9 cellular contexts compared by ENCODE assay signal in the genomic region with DNA sequence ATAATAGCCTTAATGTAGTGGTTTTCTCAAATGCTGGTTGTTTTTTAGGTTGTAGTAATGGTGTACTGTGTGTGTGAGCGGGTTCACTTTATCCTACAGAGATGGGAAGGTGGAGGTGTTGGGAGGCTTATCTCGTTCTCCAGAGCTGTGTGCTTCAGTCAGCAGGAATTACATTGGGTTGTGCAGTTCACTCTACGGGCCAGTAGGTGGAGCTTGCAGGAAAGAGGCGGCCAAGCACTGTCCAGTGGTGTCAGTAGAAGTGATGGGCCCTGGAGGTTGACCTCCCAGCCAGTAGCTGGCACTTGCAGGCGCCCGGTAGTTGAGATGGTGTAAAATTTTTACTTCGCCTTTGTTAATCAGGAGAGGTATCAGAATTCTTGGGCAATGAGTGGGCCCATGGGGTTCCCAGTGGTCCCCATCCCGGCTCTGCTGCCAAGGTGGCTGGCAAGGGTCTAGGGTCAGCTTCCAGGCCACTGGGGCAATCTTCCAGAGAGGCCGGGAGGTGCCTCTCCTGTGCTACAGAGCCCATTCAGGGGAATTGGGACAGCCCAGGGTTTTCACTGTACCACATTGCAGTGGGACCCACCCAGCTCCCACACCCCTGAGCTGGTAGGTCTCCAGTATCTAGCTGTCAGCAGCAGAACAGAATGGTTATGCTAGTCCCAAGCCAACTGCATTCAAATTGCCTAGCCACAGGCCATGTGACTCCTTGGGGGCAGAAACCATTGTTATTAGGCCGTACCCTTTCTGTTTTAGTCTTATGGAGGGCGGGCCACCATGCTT. TPM values are rescaled to one million over a fixed set of nuclear protein-coding genes. Genes with fewer than 3 reads are reported as not detected.
A peak's percentile ranks its signal among the peaks of the same experiment; 100 is the strongest.
DNase-seq lines count a peak whose midpoint lies in the region; ATAC-seq, FAIRE-seq and TF ChIP-seq lines count a peak whose summit lies in the region.
"Had no signal": no experiment of that assay in that cellular context is flagged by ENCODE, and none has a peak within 500 bp of the region (broad histone marks: within the 10 kb centered on the region; RNA-seq: fewer than 3 reads in every experiment).

No MANE protein-coding gene starts in this region.

- H3K9ac ChIP-seq in GM12878 (ENCODE audit: control insufficient read depth, insufficient read depth, low read length), result no peak overlapping the region
- H3K9ac ChIP-seq: BLaER1 treated with 17β-estradiol and CSF1 and Interleukin-3, amounts not matched to agents 10 nM and 100 nM had no signal

- peak; percentile 76 for TF ChIP-seq RAD21 in GM12878 (IDR thresholded peaks at IDR 0.05; ENCODE audit: insufficient read depth, low read depth, low read length)

- SMC1A ChIA-PET in GM12878 (lab: Charles Lee; ENCODE audit: uncharacterized antibody, unreplicated experiment), result interaction anchor here (0.6 to 13.6 kb wide), 54 partner anchors 9 to 275 kb away, joined by 3 to 168 read pairs (median 5); a partner anchor contains a TSS

- 52% methylated on average over 11 of the region's 11 CpGs for WGBS in GM12878 (ENCODE audit: insufficient coverage, insufficient replicate concordance, low lambda C conversion rate, missing lambda C conversion rate)

- DNase-seq in NCI-H2171 treated with DMSO at 0.1 percent for 48 hours (lab: John Stamatoyannopoulos, UW) (peak; percentile 3), NCI-H2171 (lab: John Stamatoyannopoulos, UW) (no peak), NAMALWA (ENCODE audit: low spot score) (peak; percentile 73), T-helper 1 cell (peak; percentile 16 to 58 (median 30)), GM12878 (ENCODE audit: low read depth, low spot score) (no peak), hypothalamus (lab: John Stamatoyannopoulos, UW) (peak in 42 of 51 donors; percentile 3 to 81 (median 41))
- DNase-seq in stimulated activated CD4-positive, alpha-beta T cell treated with anti-CD3 and anti-CD28 coated beads, Interleukin-12 subunit alpha, Interleukin-12 subunit beta, amount 100 ng/mL, for 4 hours, result peak; percentile 37

- no peaks in the 10 kb centered on the region for H3K27me3 ChIP-seq in GM12878 (replicated peaks in 1 of 2; ENCODE audit: control insufficient read depth in 2 of 2, insufficient read depth in 2 of 2, low read length in 1 of 2)
- H3K27me3 ChIP-seq: BLaER1 treated with 17β-estradiol and CSF1 and Interleukin-3, amounts not matched to agents 10 nM and 100 nM had no signal

- RAD21 ChIA-PET in GM12878 (lab: Charles Lee; ENCODE audit: unreplicated experiment), result interaction anchor here (0.7 to 6.7 kb wide), 48 partner anchors 9 to 276 kb away, joined by 3 to 112 read pairs (median 5); no protein-coding TSS in a partner anchor

- no peak overlapping the region for H3K27ac ChIP-seq in GM12878 (ENCODE audit: control insufficient read depth, insufficient read depth)
- H3K27ac ChIP-seq: BLaER1 treated with 17β-estradiol and CSF1 and Interleukin-3, amounts not matched to agents 10 nM and 100 nM had no signal

- no peak overlapping the region for H3K4me3 ChIP-seq in GM12878
- H3K4me3 ChIP-seq: BLaER1 treated with 17β-estradiol and CSF1 and Interleukin-3, amounts not matched to agents 10 nM and 100 nM had no signal

- no peak for FAIRE-seq in GM12878 (lab: Jason Lieb, UNC)

- peaks cover 5% of the 10 kb centered on the region; the same call in 2 of the 3 replicates for H3K9me3 ChIP-seq in GM12878 (replicated peaks; ENCODE audit: control insufficient read depth, insufficient read depth, low read length)

- no TSS peak for BruUV-seq in GM12878 (replicated peaks; lab: Mats Ljungman, UMichigan)

- H3K36me3 ChIP-seq in GM12878 (ENCODE audit: control insufficient read depth in 2 of 2, insufficient read depth in 2 of 2, low read length in 1 of 2), result peaks cover 5 to 19% of the 10 kb centered on the region in 2 experiments; a peak in 3 of 4 replicates

- TF ChIP-seq POLR2A in GM12878 (IDR thresholded peaks at IDR 0.05; ENCODE audit: low read depth, low read length), result no peak

- H2AFZ ChIP-seq in GM12878 (ENCODE audit: control insufficient read depth, low read depth, low read length), result no peak overlapping the region

- in situ Hi-C loops in GM12878 (cut with MboI), result loop anchor here (25.0 kb wide), 1 partner anchor 96 kb away; no protein-coding TSS in a partner anchor

- peak; percentile 82 to 91 (median 89) for TF ChIP-seq CTCF in GM12878 (IDR thresholded peaks at IDR 0.05 in 2 of 3, conservative IDR thresholded peaks at IDR 0.05 in 1 of 3; ENCODE audit: control insufficient read depth in 2 of 3, extremely low read depth in 1 of 3, insufficient read depth in 1 of 3, low read depth in 3 of 3, low read length in 3 of 3)

- POLR2A ChIA-PET in GM12878 (lab: Charles Lee), result interaction anchor here (1.3 to 2.0 kb wide), 6 partner anchors 9 to 223 kb away, joined by 3 to 8 read pairs (median 6); no protein-coding TSS in a partner anchor

- peak; percentile 73 for ATAC-seq in HG02610 (IDR thresholded peaks at IDR 0.05; ENCODE audit: unreplicated experiment)
- peak; percentile 93 for ATAC-seq in GM12878

- no peaks in the 10 kb centered on the region; the same call in 1 of the 2 replicates for H3K79me2 ChIP-seq in GM12878 (ENCODE audit: control insufficient read depth, insufficient read depth, low read length)

- no peak overlapping the region for H3K4me2 ChIP-seq in GM12878 (ENCODE audit: control insufficient read depth, insufficient read depth)
- H3K4me2 ChIP-seq: BLaER1 treated with 17β-estradiol and CSF1 and Interleukin-3, amounts not matched to agents 10 nM and 100 nM had no signal

- no peaks in the 10 kb centered on the region for H4K20me1 ChIP-seq in GM12878 (ENCODE audit: control insufficient read depth, insufficient read depth)

- no peak for TF ChIP-seq EP300 in GM12878 (IDR thresholded peaks at IDR 0.05; ENCODE audit: borderline replicate concordance in 1 of 2, control insufficient read depth in 1 of 2, low read depth in 2 of 2, low read length in 2 of 2)

- CTCF ChIA-PET in GM12878 (lab: Yijun Ruan, JAX), result interaction anchor here (0.6 to 10.9 kb wide), 67 partner anchors 8 to 275 kb away, joined by 3 to 172 read pairs (median 6); no protein-coding TSS in a partner anchor

- no peaks in the 10 kb centered on the region; the same call in 1 of the 2 replicates for H3K4me1 ChIP-seq in GM12878 (ENCODE audit: control insufficient read depth, insufficient read depth, low read length)

- intact Hi-C loops in GM12878 (cut with micrococcal nuclease; ENCODE audit: unreplicated experiment), result loop anchor here (1.0 to 2.0 kb wide), 5 partner anchors 48 to 276 kb away; no protein-coding TSS in a partner anchor

TF ChIP-seq in GM12878, 131 proteins besides CTCF, POLR2A, EP300 and RAD21 (continues in another document):
- TF ChIP-seq ZNF274 (IDR thresholded peaks at IDR 0.05; ENCODE audit: insufficient read depth, insufficient read length) (no peak), POLR2AphosphoS2 (IDR thresholded peaks at IDR 0.05; ENCODE audit: low read depth, low read length) (0 out of 2 replicates have a peak, but pooled peaks have one; percentile 14), MEF2A (IDR thresholded peaks at IDR 0.05; ENCODE audit: insufficient read depth, low read depth, low read length) (no peak), TBL1XR1 (IDR thresholded peaks at IDR 0.05; ENCODE audit: low read depth, low read length) (no peak), EZH2 (IDR thresholded peaks at IDR 0.05; ENCODE audit: borderline replicate concordance, control insufficient read depth, low read depth, low read length) (no peak), ZBED1 (IDR thresholded peaks at IDR 0.05; ENCODE audit: borderline replicate concordance) (no peak), ZZZ3 (IDR thresholded peaks at IDR 0.05; ENCODE audit: control insufficient read depth, insufficient read length, low read depth) (no peak), PAX5 (IDR thresholded peaks at IDR 0.05; ENCODE audit: borderline replicate concordance, low read depth, low read length) (0 out of 2 replicates have a peak, but pooled peaks have one; percentile 24), ZNF207 (IDR thresholded peaks at IDR 0.05; ENCODE audit: borderline replicate concordance) (no peak), SMARCA5 (IDR thresholded peaks at IDR 0.05) (peak; percentile 57; the same call in 1 of the 2 replicates), RB1 (IDR thresholded peaks at IDR 0.05; ENCODE audit: borderline replicate concordance) (no peak)
- TF ChIP-seq, protein P1, sequence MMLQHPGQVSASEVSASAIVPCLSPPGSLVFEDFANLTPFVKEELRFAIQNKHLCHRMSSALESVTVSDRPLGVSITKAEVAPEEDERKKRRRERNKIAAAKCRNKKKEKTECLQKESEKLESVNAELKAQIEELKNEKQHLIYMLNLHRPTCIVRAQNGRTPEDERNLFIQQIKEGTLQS (IDR thresholded peaks at IDR 0.05; ENCODE audit: borderline replicate concordance, extremely low read depth, low read depth, low read length), result no peak

RNA-seq across cellular contexts. Expression of a gene that starts 43.8 kb away (rescaled TPM):
- total RNA-seq in GM12878 (2013; cell fraction: nucleolus; rRNA removed), result 192 and 210 TPM in 2 replicates
- total RNA-seq in GM12878 (2014; rRNA removed) (25.1 and 30.8 TPM in 2 replicates), GM12878 (2014; rRNA removed; fragmentation: Illumina TruSeq; extraction: Trizol) (33.4 and 33.9 TPM in 2 replicates), GM12878 (2021) (23.2 and 24.3 TPM in 2 replicates)
- 11.0 TPM for polyA plus RNA-seq in GM12878 (2011; ENCODE audit: low read depth)
- polyA plus RNA-seq in GM12878 (2011; rRNA removed) (75.8 and 118 TPM in 2 replicates), GM12878 (2014; fragmentation: Illumina TruSeq; extraction: Trizol) (31.8 and 44.0 TPM in 2 replicates), GM12878 (2014; fragmentation: Nextera tagmentation; extraction: Ambion mirVana) (10 to 100 TPM; 13.8 to 17.8 TPM), GM12878 (2014; rRNA removed) (16.1 and 21.4 TPM in 2 replicates), GM12878 (2016; fragmentation: Nextera tagmentation; extraction: Ambion mirVana) (10 to 100 TPM; 27.9 to 30.2 TPM)
- polyA plus RNA-seq in GM12878 (2011; cell fraction: cytosol; rRNA removed), result 38.3 and 48.2 TPM in 2 replicates
- polyA plus RNA-seq in GM12878 (2011; cell fraction: nucleus; rRNA removed), result 77.2 and 113 TPM in 2 replicates
- polyA plus RNA-seq in GM12878 (2012), result 18.8 and 22.7 TPM in 2 replicates
- 76.5 and 81.3 TPM in 2 replicates for polyA minus RNA-seq in GM12878 (2011; rRNA and poly(A)+ RNA removed)
- 13.5 and 14.9 TPM in 2 replicates for polyA minus RNA-seq in GM12878 (2011; cell fraction: cytosol; rRNA and poly(A)+ RNA removed)
- 93.9 and 98.3 TPM in 2 replicates for polyA minus RNA-seq in GM12878 (2011; cell fraction: nucleus; rRNA and poly(A)+ RNA removed)

Comparison
In these comparisons a context has a peak if more than half of its experiments do, and no peak if none do; other contexts are left out.
1. DNase-seq: peak in NCI-H2171 treated with DMSO at 0.1 percent for 48 hours (single experiment), NAMALWA (single experiment), T-helper 1 cell (5 of 5), hypothalamus (42 of 51) and stimulated activated CD4-positive, alpha-beta T cell treated with anti-CD3 and anti-CD28 coated beads, Interleukin-12 subunit alpha, Interleukin-12 subunit beta, amount 100 ng/mL, for 4 hours (single experiment); none in NCI-H2171 (single experiment) and GM12878 (single experiment).